In genomic region chr6:8139451-8139850, GRCh38 we compare ENCODE assay signal across 30 cellular contexts.
"Had no signal": no experiment of that assay in that cellular context is flagged by ENCODE, and none has a peak within 500 bp of the region (broad histone marks: within the 10 kb centered on the region; RNA-seq: fewer than 3 reads in every experiment).

No MANE protein-coding gene starts in this region.

- H3K27me3 ChIP-seq: foreskin keratinocyte, hepatocyte, left lung, neutrophil, right lobe of liver, transverse colon, uterus had no signal

- H2AFZ ChIP-seq: hepatocyte, parathyroid adenoma had no signal

- H3K9ac ChIP-seq: parathyroid adenoma had no signal

- H3K9me3 Mint-ChIP-seq: endodermal cell; nephron; stimulated activated naive CD8-positive, alpha-beta T cell treated with anti-CD3 and anti-CD28 coated beads, Interleukin-15, amount 100 ng/mL, for 72 hours had no signal

- H3K4me3 ChIP-seq: dorsolateral prefrontal cortex, gastroesophageal sphincter, heart left ventricle, hepatocyte, left lung, right lobe of liver, suprapubic skin, transverse colon, upper lobe of right lung, uterus had no signal

- H3K4me3 Mint-ChIP-seq: endodermal cell; naive thymus-derived CD4-positive, alpha-beta T cell; nephron; stimulated activated naive CD8-positive, alpha-beta T cell treated with anti-CD3 and anti-CD28 coated beads, Interleukin-15, amount 100 ng/mL, for 72 hours had no signal

- H3K27ac Mint-ChIP-seq: naive thymus-derived CD4-positive, alpha-beta T cell; nephron; progenitor cell of endocrine pancreas had no signal

- H3K36me3 Mint-ChIP-seq: naive thymus-derived CD4-positive, alpha-beta T cell had no signal

- H3K4me1 ChIP-seq: foreskin keratinocyte, gastroesophageal sphincter, heart left ventricle, left lung, parathyroid adenoma, right lobe of liver, suprapubic skin, transverse colon, upper lobe of right lung, uterus had no signal

- H3K4me2 ChIP-seq: hepatocyte had no signal

- H3K4me1 Mint-ChIP-seq: endodermal cell; naive thymus-derived CD4-positive, alpha-beta T cell; nephron; stimulated activated naive CD8-positive, alpha-beta T cell treated with anti-CD3 and anti-CD28 coated beads, Interleukin-15, amount 100 ng/mL, for 72 hours had no signal

- DNase-seq: cortex of kidney; dorsolateral prefrontal cortex; effector CD8-positive, alpha-beta T cell; endodermal cell; foreskin keratinocyte; heart left ventricle; kidney; left lung; midbrain; naive thymus-derived CD4-positive, alpha-beta T cell; right lobe of liver; small intestine; stimulated activated CD4-positive, alpha-beta T cell treated with anti-CD3 and anti-CD28 coated beads, Interleukin-12 subunit alpha, Interleukin-12 subunit beta, amount 100 ng/mL, for 4 hours; stimulated activated CD4-positive, alpha-beta T cell treated with anti-CD3 and anti-CD28 coated beads, Interleukin-1b, Interleukin-23, amount 100 ng/mL, for 48 hours; stimulated activated CD4-positive, alpha-beta T cell treated with anti-CD3 and anti-CD28 coated beads, Interleukin-4, amount 100 ng/mL, for 1 hour; stimulated activated CD8-positive, alpha-beta memory T cell treated with anti-CD3 and anti-CD28 coated beads, Interleukin-4, amount 100 ng/mL, for 48 hours; stimulated activated naive CD4-positive, alpha-beta T cell; stimulated activated naive CD8-positive, alpha-beta T cell treated with anti-CD3 and anti-CD28 coated beads, Interleukin-15, amount 100 ng/mL, for 72 hours; transverse colon; upper lobe of right lung; uterus had no signal

- H3K27ac ChIP-seq: dorsolateral prefrontal cortex, epithelial cell of prostate, foreskin keratinocyte, gastroesophageal sphincter, heart left ventricle, hepatocyte, left lung, neutrophil, parathyroid adenoma, right lobe of liver, suprapubic skin, transverse colon, upper lobe of right lung, uterus had no signal

- H3K79me2 ChIP-seq: hepatocyte, parathyroid adenoma had no signal

- ATAC-seq: esophagus mucosa; foreskin keratinocyte; gastroesophageal sphincter; heart left ventricle; left lung; naive thymus-derived CD4-positive, alpha-beta T cell; right lobe of liver; stimulated activated naive CD8-positive, alpha-beta T cell treated with anti-CD3 and anti-CD28 coated beads, Interleukin-15, amount 100 ng/mL, for 72 hours had no signal

- H3K9me3 ChIP-seq: gastroesophageal sphincter, heart left ventricle, left lung, neutrophil, right lobe of liver, suprapubic skin, transverse colon, upper lobe of right lung, uterus had no signal

- H3K36me3 ChIP-seq: gastroesophageal sphincter, heart left ventricle, left lung, neutrophil, right lobe of liver, suprapubic skin, transverse colon, upper lobe of right lung, uterus had no signal
